ENCODE assay signal across 1 cellular context in the genomic region with DNA sequence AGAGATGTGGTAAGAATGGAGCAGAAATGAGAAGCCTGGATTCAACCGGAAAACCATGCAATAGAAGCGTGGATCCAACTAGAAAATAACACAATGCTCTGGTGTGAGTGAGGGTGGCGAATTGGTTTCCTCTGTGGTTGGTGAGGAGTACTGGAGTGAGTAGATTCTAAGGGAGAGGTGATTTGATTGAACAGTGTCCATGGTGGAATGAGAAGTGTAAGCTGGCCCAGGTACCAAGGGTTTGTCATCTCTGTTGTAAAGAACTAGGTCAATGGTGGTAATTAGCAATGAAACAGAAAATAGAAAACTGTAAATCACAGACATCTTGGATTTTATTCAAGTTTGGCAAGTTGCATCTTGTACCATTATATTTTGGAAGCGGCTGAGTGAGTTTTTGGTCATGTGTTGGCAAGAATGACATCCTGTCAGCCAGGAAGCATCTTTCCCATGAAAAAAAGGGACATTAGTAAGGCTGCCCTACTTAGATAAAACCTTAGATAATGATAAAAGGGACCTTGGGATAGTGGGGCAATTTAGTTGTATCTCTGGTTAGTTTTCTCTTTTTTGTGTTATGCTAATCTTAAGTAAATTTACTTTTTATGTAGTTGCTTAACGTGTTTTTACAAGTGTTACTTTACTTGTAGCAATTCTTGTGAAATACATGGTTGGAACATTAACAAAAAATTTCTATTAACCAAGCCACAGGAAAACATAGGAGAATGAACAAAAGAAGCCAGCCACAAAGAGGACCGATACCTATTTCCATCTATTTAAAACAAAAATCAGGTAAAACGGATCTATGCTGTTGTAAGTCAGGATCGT.
TF ChIP-seq lines count a peak whose summit lies in the region.

No MANE protein-coding gene starts in this region.

TF ChIP-seq in HepG2, 621 proteins besides CTCF, POLR2A, EP300 and RAD21 (continued from another document and continues in another):
- no peak for TF ChIP-seq NFAT5 (CRISPR knock-in tag; IDR thresholded peaks at IDR 0.05)
- TF ChIP-seq ETV5 (CRISPR knock-in tag; IDR thresholded peaks at IDR 0.05; ENCODE audit: borderline replicate concordance), result peak; percentile 53; the same call in 1 of the 2 replicates
- peak; percentile 28; the same call in 1 of the 2 replicates for TF ChIP-seq ZBTB7B (CRISPR knock-in tag; IDR thresholded peaks at IDR 0.05)
- peak; percentile 30; the same call in 1 of the 2 replicates for TF ChIP-seq ZNF800 (CRISPR knock-in tag; IDR thresholded peaks at IDR 0.05)
- no peak for TF ChIP-seq ZNF253 (CRISPR knock-in tag; IDR thresholded peaks at IDR 0.05; ENCODE audit: borderline replicate concordance)
- TF ChIP-seq ZSCAN20 (CRISPR knock-in tag; IDR thresholded peaks at IDR 0.05; ENCODE audit: borderline replicate concordance), result 0 out of 2 replicates have a peak, but pooled peaks have one; percentile 5
- TF ChIP-seq ZNF619 (CRISPR knock-in tag; IDR thresholded peaks at IDR 0.05), result no peak
- TF ChIP-seq ATF2 (CRISPR knock-in tag; IDR thresholded peaks at IDR 0.05), result 0 out of 2 replicates have a peak, but pooled peaks have one; percentile 17
- 0 out of 2 replicates have a peak, but pooled peaks have one; percentile 36 for TF ChIP-seq KDM3A (CRISPR knock-in tag; IDR thresholded peaks at IDR 0.05; ENCODE audit: low read depth)
- TF ChIP-seq MED13 (CRISPR knock-in tag; IDR thresholded peaks at IDR 0.05), result peak; percentile 85
- TF ChIP-seq, protein P1, sequence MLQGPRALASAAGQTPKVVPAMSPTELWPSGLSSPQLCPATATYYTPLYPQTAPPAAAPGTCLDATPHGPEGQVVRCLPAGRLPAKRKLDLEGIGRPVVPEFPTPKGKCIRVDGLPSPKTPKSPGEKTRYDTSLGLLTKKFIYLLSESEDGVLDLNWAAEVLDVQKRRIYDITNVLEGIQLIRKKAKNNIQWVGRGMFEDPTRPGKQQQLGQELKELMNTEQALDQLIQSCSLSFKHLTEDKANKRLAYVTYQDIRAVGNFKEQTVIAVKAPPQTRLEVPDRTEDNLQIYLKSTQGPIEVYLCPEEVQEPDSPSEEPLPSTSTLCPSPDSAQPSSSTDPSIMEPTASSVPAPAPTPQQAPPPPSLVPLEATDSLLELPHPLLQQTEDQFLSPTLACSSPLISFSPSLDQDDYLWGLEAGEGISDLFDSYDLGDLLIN (CRISPR knock-in tag; IDR thresholded peaks at IDR 0.05; ENCODE audit: borderline replicate concordance), result no peak
- peak; percentile 95 for TF ChIP-seq RORA (CRISPR knock-in tag; IDR thresholded peaks at IDR 0.05)
- TF ChIP-seq, protein P2, sequence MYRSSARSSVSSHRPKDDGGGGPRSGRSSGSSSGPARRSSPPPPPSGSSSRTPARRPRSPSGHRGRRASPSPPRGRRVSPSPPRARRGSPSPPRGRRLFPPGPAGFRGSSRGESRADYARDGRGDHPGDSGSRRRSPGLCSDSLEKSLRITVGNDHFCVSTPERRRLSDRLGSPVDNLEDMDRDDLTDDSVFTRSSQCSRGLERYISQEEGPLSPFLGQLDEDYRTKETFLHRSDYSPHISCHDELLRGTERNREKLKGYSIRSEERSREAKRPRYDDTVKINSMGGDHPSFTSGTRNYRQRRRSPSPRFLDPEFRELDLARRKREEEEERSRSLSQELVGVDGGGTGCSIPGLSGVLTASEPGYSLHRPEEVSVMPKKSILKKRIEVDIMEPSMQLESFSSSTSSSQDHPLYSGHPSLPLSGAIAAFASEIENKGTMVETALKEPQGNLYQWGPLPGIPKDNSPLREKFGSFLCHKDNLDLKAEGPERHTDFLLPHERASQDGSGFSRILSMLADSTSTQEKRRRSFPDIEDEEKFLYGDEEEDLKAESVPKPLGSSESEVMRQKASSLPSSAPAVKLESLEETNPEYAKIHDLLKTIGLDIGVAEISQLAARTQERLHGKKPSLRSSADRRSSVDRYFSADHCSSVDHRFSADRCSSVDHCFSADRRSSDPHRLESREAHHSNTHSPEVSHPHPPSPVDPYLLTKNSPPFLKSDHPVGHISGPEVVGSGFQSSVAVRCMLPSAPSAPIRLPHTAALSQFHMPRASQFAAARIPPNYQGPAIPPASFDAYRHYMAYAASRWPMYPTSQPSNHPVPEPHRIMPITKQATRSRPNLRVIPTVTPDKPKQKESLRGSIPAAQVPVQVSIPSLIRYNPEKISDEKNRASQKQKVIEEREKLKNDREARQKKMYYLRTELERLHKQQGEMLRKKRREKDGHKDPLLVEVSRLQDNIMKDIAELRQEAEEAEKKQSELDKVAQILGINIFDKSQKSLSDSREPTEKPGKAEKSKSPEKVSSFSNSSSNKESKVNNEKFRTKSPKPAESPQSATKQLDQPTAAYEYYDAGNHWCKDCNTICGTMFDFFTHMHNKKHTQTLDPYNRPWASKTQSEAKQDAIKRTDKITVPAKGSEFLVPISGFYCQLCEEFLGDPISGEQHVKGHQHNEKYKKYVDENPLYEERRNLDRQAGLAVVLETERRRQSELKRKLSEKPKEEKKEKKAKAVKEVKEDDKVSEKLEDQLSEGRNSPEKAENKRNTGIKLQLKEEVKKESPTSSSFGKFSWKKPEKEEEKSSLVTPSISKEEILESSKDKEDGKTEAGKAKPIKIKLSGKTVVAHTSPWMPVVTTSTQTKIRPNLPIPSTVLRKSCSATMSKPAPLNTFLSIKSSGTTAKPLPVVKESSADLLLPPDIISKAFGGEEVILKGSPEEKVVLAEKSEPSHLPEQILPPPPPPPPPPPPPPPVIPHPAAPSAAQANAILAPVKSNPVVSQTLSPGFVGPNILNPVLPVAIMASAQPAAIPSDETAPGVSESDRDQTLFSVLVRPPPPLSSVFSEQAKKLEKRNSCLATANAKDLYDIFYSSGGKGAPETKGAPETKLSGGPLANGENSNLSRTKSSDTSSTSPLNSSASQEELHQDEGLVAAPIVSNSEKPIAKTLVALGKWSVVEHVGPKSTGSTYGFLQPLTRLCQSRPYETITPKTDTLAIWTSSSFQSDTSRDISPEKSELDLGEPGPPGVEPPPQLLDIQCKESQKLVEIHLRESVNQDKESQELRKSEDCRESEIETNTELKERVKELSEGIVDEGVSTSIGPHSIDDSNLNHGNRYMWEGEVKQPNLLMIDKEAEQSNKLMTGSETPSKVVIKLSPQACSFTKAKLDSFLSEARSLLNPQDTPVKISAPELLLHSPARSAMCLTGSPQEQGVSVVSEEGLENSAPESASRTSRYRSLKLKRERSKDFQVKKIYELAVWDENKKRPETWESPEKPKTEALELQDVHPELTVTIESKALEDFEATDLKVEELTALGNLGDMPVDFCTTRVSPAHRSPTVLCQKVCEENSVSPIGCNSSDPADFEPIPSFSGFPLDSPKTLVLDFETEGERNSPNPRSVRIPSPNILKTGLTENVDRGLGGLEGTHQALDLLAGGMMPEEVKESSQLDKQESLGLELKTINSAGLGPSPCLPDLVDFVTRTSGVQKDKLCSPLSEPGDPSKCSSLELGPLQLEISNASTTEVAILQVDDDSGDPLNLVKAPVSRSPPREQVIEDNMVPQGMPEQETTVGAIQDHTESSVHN (CRISPR knock-in tag; IDR thresholded peaks at IDR 0.05), result no peak
- TF ChIP-seq, protein P3, sequence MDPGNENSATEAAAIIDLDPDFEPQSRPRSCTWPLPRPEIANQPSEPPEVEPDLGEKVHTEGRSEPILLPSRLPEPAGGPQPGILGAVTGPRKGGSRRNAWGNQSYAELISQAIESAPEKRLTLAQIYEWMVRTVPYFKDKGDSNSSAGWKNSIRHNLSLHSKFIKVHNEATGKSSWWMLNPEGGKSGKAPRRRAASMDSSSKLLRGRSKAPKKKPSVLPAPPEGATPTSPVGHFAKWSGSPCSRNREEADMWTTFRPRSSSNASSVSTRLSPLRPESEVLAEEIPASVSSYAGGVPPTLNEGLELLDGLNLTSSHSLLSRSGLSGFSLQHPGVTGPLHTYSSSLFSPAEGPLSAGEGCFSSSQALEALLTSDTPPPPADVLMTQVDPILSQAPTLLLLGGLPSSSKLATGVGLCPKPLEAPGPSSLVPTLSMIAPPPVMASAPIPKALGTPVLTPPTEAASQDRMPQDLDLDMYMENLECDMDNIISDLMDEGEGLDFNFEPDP (CRISPR knock-in tag; conservative IDR thresholded peaks at IDR 0.05), result no peak
- TF ChIP-seq ZFP36 (IDR thresholded peaks at IDR 0.05; ENCODE audit: borderline replicate concordance, low read depth, low read length, partially characterized antibody), result no peak
- TF ChIP-seq ISX (CRISPR knock-in tag; conservative IDR thresholded peaks at IDR 0.05), result no peak
- peak; percentile 66 for TF ChIP-seq HNF4A (CRISPR knock-in tag; IDR thresholded peaks at IDR 0.05)
- no peak for TF ChIP-seq PTBP1 (IDR thresholded peaks at IDR 0.05; ENCODE audit: low read depth, low read length, poor library complexity, severe bottlenecking)
- peak; percentile 97 for TF ChIP-seq ARID5B (CRISPR knock-in tag; IDR thresholded peaks at IDR 0.05)
- TF ChIP-seq XRCC5 (optimal IDR thresholded peaks at IDR 0.05; ENCODE audit: low read length), result no peak
- no peak for TF ChIP-seq SRF (IDR thresholded peaks at IDR 0.05; ENCODE audit: low read depth, low read length)
- TF ChIP-seq RFX5 (IDR thresholded peaks at IDR 0.05; ENCODE audit: low read depth, low read length), result no peak
- TF ChIP-seq NAIF1 (CRISPR knock-in tag; IDR thresholded peaks at IDR 0.05; ENCODE audit: borderline replicate concordance), result peak; percentile 70
